In genomic region chr5:122723606-122724352, GRCh38 we compare ENCODE assay signal across 9 cellular contexts. TPM values are rescaled to one million over a fixed set of nuclear protein-coding genes. Genes with fewer than 3 reads are reported as not detected.
DNase-seq lines count a peak whose midpoint lies in the region; ATAC-seq and TF ChIP-seq lines count a peak whose summit lies in the region.
"Had no signal": no experiment of that assay in that cellular context is flagged by ENCODE, and none has a peak within 500 bp of the region (broad histone marks: within the 10 kb centered on the region; RNA-seq: fewer than 3 reads in every experiment).

No MANE protein-coding gene starts in this region.

- DNase-seq in GM10266 (ENCODE audit: extremely low spot score) (peak; percentile 49), fibroblast of the conjunctiva (ENCODE audit: low read depth) (peak; percentile 88), activated gamma-delta T cell (lab: John Stamatoyannopoulos, UW) (no peak), endothelial cell (ENCODE audit: low spot score) (no peak)
- DNase-seq in activated naive CD4-positive, alpha-beta T cell (lab: John Stamatoyannopoulos, UW), result no peak
- no peak for DNase-seq in activated naive CD4-positive, alpha-beta T cell treated with anti-CD3 and anti-CD28 coated beads, Interleukin-2, amount 10 ng/mL, durations not matched to agents 7 days and 5 days

- no peaks in the 10 kb centered on the region for H3K36me3 Mint-ChIP-seq in endothelial cell (ENCODE audit: low read depth, unreplicated experiment)
- H3K36me3 Mint-ChIP-seq in activated naive CD4-positive, alpha-beta T cell treated with anti-CD3 and anti-CD28 coated beads, Interleukin-2, amount 10 ng/mL, durations not matched to agents 7 days and 5 days, result no peaks in the 10 kb centered on the region

- CTCF ChIA-PET in activated naive CD4-positive, alpha-beta T cell treated with anti-CD3 and anti-CD28 coated beads, Interleukin-2, amount 10 ng/mL, durations not matched to agents 7 days and 5 days (lab: Charles Lee), result no interaction called here

- H3K27me3 Mint-ChIP-seq in endothelial cell (ENCODE audit: unreplicated experiment), result peaks cover 1% of the 10 kb centered on the region
- H3K27me3 Mint-ChIP-seq in activated naive CD4-positive, alpha-beta T cell treated with anti-CD3 and anti-CD28 coated beads, Interleukin-2, amount 10 ng/mL, durations not matched to agents 7 days and 5 days, result no peaks in the 10 kb centered on the region

- TF ChIP-seq CTCF in GM10266 (IDR thresholded peaks at IDR 0.05; ENCODE audit: control insufficient read depth, insufficient read depth, low read depth, missing control alignments) (no peak), endothelial cell (IDR thresholded peaks at IDR 0.05; ENCODE audit: unreplicated experiment) (no peak)

- no peaks in the 10 kb centered on the region for H3K9me3 Mint-ChIP-seq in endothelial cell (ENCODE audit: unreplicated experiment)
- H3K9me3 Mint-ChIP-seq in activated naive CD4-positive, alpha-beta T cell treated with anti-CD3 and anti-CD28 coated beads, Interleukin-2, amount 10 ng/mL, durations not matched to agents 7 days and 5 days, result no peaks in the 10 kb centered on the region

- ATAC-seq in GM21423 (IDR thresholded peaks at IDR 0.05; ENCODE audit: unreplicated experiment), result peak; percentile 91
- peak; percentile 93 for ATAC-seq in HG03520 (IDR thresholded peaks at IDR 0.05; ENCODE audit: unreplicated experiment)
- ATAC-seq: K562 had no signal

- H3K4me3 Mint-ChIP-seq in endothelial cell (ENCODE audit: unreplicated experiment), result no peak overlapping the region
- no peak overlapping the region for H3K4me3 Mint-ChIP-seq in activated naive CD4-positive, alpha-beta T cell treated with anti-CD3 and anti-CD28 coated beads, Interleukin-2, amount 10 ng/mL, durations not matched to agents 7 days and 5 days

- no peak overlapping the region for H3K27ac Mint-ChIP-seq in endothelial cell (ENCODE audit: unreplicated experiment)
- H3K27ac Mint-ChIP-seq in activated naive CD4-positive, alpha-beta T cell treated with anti-CD3 and anti-CD28 coated beads, Interleukin-2, amount 10 ng/mL, durations not matched to agents 7 days and 5 days, result no peak overlapping the region

- no peaks in the 10 kb centered on the region for H3K4me1 Mint-ChIP-seq in endothelial cell (ENCODE audit: unreplicated experiment)
- no peaks in the 10 kb centered on the region for H3K4me1 Mint-ChIP-seq in activated naive CD4-positive, alpha-beta T cell treated with anti-CD3 and anti-CD28 coated beads, Interleukin-2, amount 10 ng/mL, durations not matched to agents 7 days and 5 days

RNA-seq across cellular contexts. Expression of gene SNX2, which starts 51.1 kb away (rescaled TPM):
- 90.5 TPM for total RNA-seq in endothelial cell (ENCODE audit: unreplicated experiment)

Comparison
In these comparisons a context has a peak if more than half of its experiments do, and no peak if none do; other contexts are left out.
1. DNase-seq: peak in GM10266 (single experiment) and fibroblast of the conjunctiva (single experiment); none in activated gamma-delta T cell (single experiment), activated naive CD4-positive, alpha-beta T cell (0 of 4), endothelial cell (single experiment) and activated naive CD4-positive, alpha-beta T cell treated with anti-CD3 and anti-CD28 coated beads, Interleukin-2, amount 10 ng/mL, durations not matched to agents 7 days and 5 days (single experiment).